9 cellular contexts compared by ENCODE assay signal in genomic region chr6:145887969-145888368, GRCh38.
A peak's percentile ranks its signal among the peaks of the same experiment; 100 is the strongest.
DNase-seq lines count a peak whose midpoint lies in the region; ATAC-seq and TF ChIP-seq lines count a peak whose summit lies in the region.
"Had no signal": no experiment of that assay in that cellular context is flagged by ENCODE, and none has a peak within 500 bp of the region (broad histone marks: within the 10 kb centered on the region; RNA-seq: fewer than 3 reads in every experiment).

No MANE protein-coding gene starts in this region.

- H3K4me1 Mint-ChIP-seq in nephron progenitor cell: peaks cover 5% of the 10 kb centered on the region

- H3K79me2 ChIP-seq in mammary epithelial cell (ENCODE audit: insufficient read depth, low read length): no peaks in the 10 kb centered on the region

- no peaks in the 10 kb centered on the region for H3K27me3 ChIP-seq in mammary epithelial cell (ENCODE audit: insufficient read depth, low read length)

- H3K36me3 ChIP-seq in mammary epithelial cell (ENCODE audit: insufficient read depth, low read length): peaks cover 3% of the 10 kb centered on the region

- no TSS peak for BruUV-seq in mammary epithelial cell (replicated peaks; lab: Mats Ljungman, UMichigan)

- WGBS in mammary epithelial cell (ENCODE audit: low coverage, missing lambda C conversion rate): 56% methylated on average over 3 of the region's 3 CpGs

- no peaks in the 10 kb centered on the region for H3K9me3 Mint-ChIP-seq in nephron progenitor cell

- no peaks in the 10 kb centered on the region for H3K27me3 Mint-ChIP-seq in nephron progenitor cell (ENCODE audit: low read depth, poor library complexity)

- no peak overlapping the region for H3K4me3 ChIP-seq in LNCaP clone FGC (ENCODE audit: low read depth, low read length)
- H3K4me3 ChIP-seq in mammary epithelial cell (replicated peaks in 1 of 3; ENCODE audit: insufficient read depth in 1 of 3, low read depth in 2 of 3, low read length in 3 of 3): no peak overlapping the region

- no peak overlapping the region for H3K27ac ChIP-seq in mammary epithelial cell (ENCODE audit: insufficient read depth, low read depth, low read length)

- no peaks in the 10 kb centered on the region for H3K9me3 ChIP-seq in mammary epithelial cell (replicated peaks; ENCODE audit: insufficient read depth, low read length)

- intact Hi-C loops in mammary epithelial cell (cut with micrococcal nuclease): loop anchor here (2.0 to 5.0 kb wide), 2 partner anchors 71 to 153 kb away; partner anchors contain the start of gene EPM2A

- TF ChIP-seq CTCF in LNCaP clone FGC (IDR thresholded peaks at IDR 0.05; ENCODE audit: control insufficient read depth, extremely low read depth, insufficient read depth) (peak; percentile 85), mammary epithelial cell (conservative IDR thresholded peaks at IDR 0.05 in 1 of 2, IDR thresholded peaks at IDR 0.05 in 1 of 2; ENCODE audit: extremely low read depth in 1 of 2, insufficient read depth in 1 of 2, low read depth in 1 of 2, low read length in 2 of 2) (peak; percentile 42 to 54), nephron progenitor cell (IDR thresholded peaks at IDR 0.05) (peak; percentile 13)

- H3K27ac Mint-ChIP-seq in nephron progenitor cell: no peak overlapping the region

- in situ Hi-C loops in mammary epithelial cell (cut with MboI; ENCODE audit: low sequenced_read_pairs in 2 of 2): no loop called here

- H3K36me3 Mint-ChIP-seq in nephron progenitor cell (ENCODE audit: low read depth): peaks cover 18% of the 10 kb centered on the region

- CTCF ChIA-PET in mammary epithelial cell (lab: Charles Lee; ENCODE audit: low non-redundant PET): interaction anchor here (0.7 kb wide), 1 partner anchor 184 kb away, joined by 4 read pairs; no protein-coding TSS in a partner anchor

- H3K4me1 ChIP-seq in mammary epithelial cell (ENCODE audit: insufficient read depth, low read length): no peaks in the 10 kb centered on the region

- H3K4me3 Mint-ChIP-seq in nephron progenitor cell: no peak overlapping the region

- peak; percentile 20 for DNase-seq in DMS 273 (lab: John Stamatoyannopoulos, UW; ENCODE audit: unreplicated experiment)
- DNase-seq in DMS 273 treated with DMSO at 0.1 percent for 48 hours (lab: John Stamatoyannopoulos, UW): no peak
- DNase-seq in LNCaP clone FGC (ENCODE audit: low read depth): no peak
- no peak for DNase-seq in mammary epithelial cell
- DNase-seq in nephron progenitor cell: no peak
- no peak for DNase-seq in NCI-H748 treated with DMSO at 0.1 percent for 48 hours (lab: John Stamatoyannopoulos, UW)
- DNase-seq: NCI-H1417 treated with DMSO at 0.1 percent for 48 hours had no signal

- no peak overlapping the region for H2AFZ ChIP-seq in mammary epithelial cell (ENCODE audit: low read depth, low read length)

- no peak overlapping the region for H3K4me2 ChIP-seq in mammary epithelial cell (ENCODE audit: insufficient read depth, low read depth, low read length)

- no peaks in the 10 kb centered on the region for H4K20me1 ChIP-seq in mammary epithelial cell (ENCODE audit: insufficient read depth, low read length)

- no peak overlapping the region for H3K9ac ChIP-seq in mammary epithelial cell (ENCODE audit: insufficient read depth, low read length)

- ATAC-seq in HG03025 (IDR thresholded peaks at IDR 0.05; ENCODE audit: low FRiP score, unreplicated experiment): no peak
- ATAC-seq in HG03571 (IDR thresholded peaks at IDR 0.05; ENCODE audit: unreplicated experiment): no peak

- dilution Hi-C loops in mammary epithelial cell (cut with HindIII; ENCODE audit: low sequenced_read_pairs): no loop called here

Comparison
In these comparisons a context has a peak if more than half of its experiments do, and no peak if none do; other contexts are left out.
1. CTCF ChIP-seq: peak in every context shown above with its lines; median percentile 85 in LNCaP clone FGC; 48 in mammary epithelial cell; 13 in nephron progenitor cell.